In the genomic region with DNA sequence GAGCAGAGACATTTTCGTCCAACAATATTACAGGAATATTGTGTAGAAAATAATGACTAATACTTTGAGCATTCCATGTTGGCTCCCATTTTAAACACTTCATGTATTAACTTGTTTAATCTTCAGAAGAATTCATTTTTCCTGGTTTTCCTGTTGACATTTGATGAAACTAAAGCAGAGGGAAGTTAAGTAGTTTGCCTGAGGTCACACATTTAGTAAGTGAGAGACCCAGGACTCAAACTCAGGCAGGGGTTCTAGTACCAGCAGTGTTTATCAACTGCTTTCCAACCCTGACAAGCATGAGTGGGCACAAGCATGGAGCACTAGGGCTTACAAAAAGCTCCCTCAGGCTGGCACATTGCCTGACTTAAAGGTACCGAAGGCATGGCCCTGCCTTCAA, we compare ENCODE assay signal across 14 cellular contexts.
A peak's percentile ranks its signal among the peaks of the same experiment; 100 is the strongest.
DNase-seq lines count a peak whose midpoint lies in the region; ATAC-seq, FAIRE-seq and TF ChIP-seq lines count a peak whose summit lies in the region.
"Had no signal": no experiment of that assay in that cellular context is flagged by ENCODE, and none has a peak within 500 bp of the region (broad histone marks: within the 10 kb centered on the region; RNA-seq: fewer than 3 reads in every experiment).

No MANE protein-coding gene starts in this region.

- H3K4me2 ChIP-seq in A549, result peak overlapping the region; percentile 63

- H3K4me1 ChIP-seq in A549 (peaks cover 27% of the 10 kb centered on the region), left lung (no peaks in the 10 kb centered on the region)
- H3K4me1 ChIP-seq: SJSA1 had no signal

- no peaks in the 10 kb centered on the region for H3K9me3 Mint-ChIP-seq in chondrocyte (ENCODE audit: low read depth)

- H3K27me3 Mint-ChIP-seq in chondrocyte (ENCODE audit: low read depth), result no peaks in the 10 kb centered on the region

- H3K27ac Mint-ChIP-seq in chondrocyte (ENCODE audit: unreplicated experiment), result peak overlapping the region; percentile 28

- no peaks in the 10 kb centered on the region for H3K9me3 ChIP-seq in A549
- no peaks in the 10 kb centered on the region for H3K9me3 ChIP-seq in left lung
- no peaks in the 10 kb centered on the region for H3K9me3 ChIP-seq in WERI-Rb-1 (ENCODE audit: severe bottlenecking)
- H3K9me3 ChIP-seq: neutrophil had no signal

- TF ChIP-seq POLR2A in A549 (IDR thresholded peaks at IDR 0.05; ENCODE audit: low read length), result no peak

- no peaks in the 10 kb centered on the region for H3K36me3 ChIP-seq in left lung
- no peaks in the 10 kb centered on the region for H3K36me3 ChIP-seq in WERI-Rb-1
- H3K36me3 ChIP-seq: neutrophil, SJSA1 had no signal

- H3K27me3 ChIP-seq in left lung, result no peaks in the 10 kb centered on the region
- H3K27me3 ChIP-seq in WERI-Rb-1 (ENCODE audit: insufficient read depth, low read depth, severe bottlenecking), result no peaks in the 10 kb centered on the region
- H3K27me3 ChIP-seq: neutrophil, SJSA1 had no signal

- H3K4me1 Mint-ChIP-seq in chondrocyte (ENCODE audit: low read depth), result peaks cover 17% of the 10 kb centered on the region

- H3K36me3 Mint-ChIP-seq in chondrocyte (ENCODE audit: low read depth), result no peaks in the 10 kb centered on the region

- TF ChIP-seq RAD21 in A549 (conservative IDR thresholded peaks at IDR 0.05 in 1 of 2, IDR thresholded peaks at IDR 0.05 in 1 of 2), result no peak

- TF ChIP-seq CTCF in A549 (IDR thresholded peaks at IDR 0.05), result no peak
- no peak for TF ChIP-seq CTCF in chondrocyte (IDR thresholded peaks at IDR 0.05)
- no peak for TF ChIP-seq CTCF in left lung (IDR thresholded peaks at IDR 0.05)
- TF ChIP-seq CTCF in WERI-Rb-1 (IDR thresholded peaks at IDR 0.05; ENCODE audit: low read depth, low read length), result no peak

- H3K4me3 ChIP-seq in A549, result no peak overlapping the region
- no peak overlapping the region for H3K4me3 ChIP-seq in left lung
- H3K4me3 ChIP-seq in WERI-Rb-1 (ENCODE audit: low read depth, low read length), result no peak overlapping the region
- H3K4me3 ChIP-seq: SJSA1 had no signal

- ATAC-seq in A549 (peak in 1 of 2 experiments; percentile 44; a peak in 1 of 6 replicates), left lung (peak; percentile 88)

- 0% methylated on average over 2 of the region's 2 CpGs for WGBS in A549 (ENCODE audit: missing lambda C conversion rate)

- CTCF ChIA-PET in A549 (lab: Yijun Ruan, JAX), result no interaction called here

- FAIRE-seq in A549 (lab: Jason Lieb, UNC), result no peak
- FAIRE-seq: endothelial cell of umbilical vein, HTR-8/SVneo had no signal

- H3K27ac ChIP-seq in A549 (peak overlapping the region in 1 of 2 experiments; percentile 46; a peak in 2 of 6 replicates), left lung (peak overlapping the region; percentile 13 to 50), WERI-Rb-1 (no peak overlapping the region)
- H3K27ac ChIP-seq: neutrophil, SJSA1 had no signal

- DNase-seq in A549 (ENCODE audit: low read depth in 1 of 2, low spot score in 1 of 2) (peak in 1 of 2 experiments; percentile 14), M059J (ENCODE audit: low read depth) (peak; percentile 42), chondrocyte (ENCODE audit: low spot score) (no peak), left lung (peak in 1 of 2 donors; percentile 50), Kasumi-1 (lab: John Stamatoyannopoulos, UW) (no peak), WERI-Rb-1 (no peak), HUDEP-2 (lab: John Stamatoyannopoulos, UW; ENCODE audit: unreplicated experiment in 76 of 76) (no peak)
- DNase-seq in stimulated activated naive CD4-positive, alpha-beta T cell (lab: John Stamatoyannopoulos, UW), result no peak
- DNase-seq: activated gamma-delta T cell treated with Interleukin-2 at 50 U/mL for 16 hours, AML-193 had no signal

- intact Hi-C loops in left lung (cut with DNase I), result no loop called here

- no peak for TF ChIP-seq EP300 in A549 (IDR thresholded peaks at IDR 0.05)

- POLR2A ChIA-PET in A549 (lab: Yijun Ruan, JAX), result no interaction called here

- H3K4me3 Mint-ChIP-seq in chondrocyte (ENCODE audit: unreplicated experiment), result no peak overlapping the region

TF ChIP-seq in A549, 52 proteins besides CTCF, POLR2A, EP300 and RAD21:
- TF ChIP-seq BHLHE40 (IDR thresholded peaks at IDR 0.05; ENCODE audit: low read depth, low read length) (no peak), HEYL (CRISPR knock-in tag; IDR thresholded peaks at IDR 0.05) (no peak), HOXB13 (CRISPR knock-in tag; IDR thresholded peaks at IDR 0.05; ENCODE audit: low read depth) (no peak), ZSCAN20 (CRISPR knock-in tag; IDR thresholded peaks at IDR 0.05) (no peak), HDAC2 (IDR thresholded peaks at IDR 0.05) (no peak), NFE2L2 (conservative IDR thresholded peaks at IDR 0.05; ENCODE audit: low read length) (no peak), EHF (CRISPR knock-in tag; IDR thresholded peaks at IDR 0.05) (no peak), JUNB (IDR thresholded peaks at IDR 0.05) (peak; percentile 46; the same call in 1 of the 2 replicates), FOSL2 (IDR thresholded peaks at IDR 0.05) (no peak), FOSL2 (CRISPR knock-in tag; IDR thresholded peaks at IDR 0.05) (peak; percentile 22; the same call in 1 of the 2 replicates), NR3C1 (IDR thresholded peaks at IDR 0.05) (no peak), MAZ (IDR thresholded peaks at IDR 0.05; ENCODE audit: borderline replicate concordance, low read depth, low read length) (no peak)
- TF ChIP-seq, protein P1, sequence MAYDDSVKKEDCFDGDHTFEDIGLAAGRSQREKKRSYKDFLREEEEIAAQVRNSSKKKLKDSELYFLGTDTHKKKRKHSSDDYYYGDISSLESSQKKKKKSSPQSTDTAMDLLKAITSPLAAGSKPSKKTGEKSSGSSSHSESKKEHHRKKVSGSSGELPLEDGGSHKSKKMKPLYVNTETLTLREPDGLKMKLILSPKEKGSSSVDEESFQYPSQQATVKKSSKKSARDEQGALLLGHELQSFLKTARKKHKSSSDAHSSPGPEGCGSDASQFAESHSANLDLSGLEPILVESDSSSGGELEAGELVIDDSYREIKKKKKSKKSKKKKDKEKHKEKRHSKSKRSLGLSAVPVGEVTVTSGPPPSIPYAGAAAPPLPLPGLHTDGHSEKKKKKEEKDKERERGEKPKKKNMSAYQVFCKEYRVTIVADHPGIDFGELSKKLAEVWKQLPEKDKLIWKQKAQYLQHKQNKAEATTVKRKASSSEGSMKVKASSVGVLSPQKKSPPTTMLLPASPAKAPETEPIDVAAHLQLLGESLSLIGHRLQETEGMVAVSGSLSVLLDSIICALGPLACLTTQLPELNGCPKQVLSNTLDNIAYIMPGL (CRISPR knock-in tag; IDR thresholded peaks at IDR 0.05; ENCODE audit: borderline replicate concordance), result no peak
- TF ChIP-seq, protein P2, sequence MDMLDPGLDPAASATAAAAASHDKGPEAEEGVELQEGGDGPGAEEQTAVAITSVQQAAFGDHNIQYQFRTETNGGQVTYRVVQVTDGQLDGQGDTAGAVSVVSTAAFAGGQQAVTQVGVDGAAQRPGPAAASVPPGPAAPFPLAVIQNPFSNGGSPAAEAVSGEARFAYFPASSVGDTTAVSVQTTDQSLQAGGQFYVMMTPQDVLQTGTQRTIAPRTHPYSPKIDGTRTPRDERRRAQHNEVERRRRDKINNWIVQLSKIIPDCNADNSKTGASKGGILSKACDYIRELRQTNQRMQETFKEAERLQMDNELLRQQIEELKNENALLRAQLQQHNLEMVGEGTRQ (IDR thresholded peaks at IDR 0.05), result no peak
- TF ChIP-seq, protein P3, sequence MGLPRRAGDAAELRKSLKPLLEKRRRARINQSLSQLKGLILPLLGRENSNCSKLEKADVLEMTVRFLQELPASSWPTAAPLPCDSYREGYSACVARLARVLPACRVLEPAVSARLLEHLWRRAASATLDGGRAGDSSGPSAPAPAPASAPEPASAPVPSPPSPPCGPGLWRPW (IDR thresholded peaks at IDR 0.05), result no peak
TF ChIP-seq in A549: peak in this region for 2.
